Comparison of ENCODE assay signal across 25 cellular contexts in genomic region chr2:238865744-238866355, GRCh38. TPM values are rescaled to one million over a fixed set of nuclear protein-coding genes. Genes with fewer than 3 reads are reported as not detected.
A peak's percentile ranks its signal among the peaks of the same experiment; 100 is the strongest.
DNase-seq lines count a peak whose midpoint lies in the region; ATAC-seq, FAIRE-seq and TF ChIP-seq lines count a peak whose summit lies in the region.
"Had no signal": no experiment of that assay in that cellular context is flagged by ENCODE, and none has a peak within 500 bp of the region (broad histone marks: within the 10 kb centered on the region; RNA-seq: fewer than 3 reads in every experiment).

No MANE protein-coding gene starts in this region.

- TF ChIP-seq RAD21 in A549 (conservative IDR thresholded peaks at IDR 0.05 in 1 of 2, IDR thresholded peaks at IDR 0.05 in 1 of 2) (no peak), IMR-90 (IDR thresholded peaks at IDR 0.05; ENCODE audit: low read length) (no peak)

- BruUV-seq in IMR-90 (replicated peaks; lab: Mats Ljungman, UMichigan), result no TSS peak

- peak overlapping the region; percentile 88 for H2AK5ac ChIP-seq in IMR-90 (ENCODE audit: low read depth, low read length)

- H4K8ac ChIP-seq in IMR-90 (ENCODE audit: low read depth in 2 of 2, low read length in 2 of 2), result peak overlapping the region; percentile 86 to 90; a peak in 3 of 4 replicates

- no peak for DNase-seq in A549 (ENCODE audit: low read depth in 1 of 2, low spot score in 1 of 2)
- no peak for DNase-seq in IMR-90
- no peak for DNase-seq in fibroblast of lung (ENCODE audit: low read depth in 2 of 2)
- DNase-seq in spleen, result peak; percentile 51
- no peak for DNase-seq in SKM-1 treated with dmso at 0.1 percent for 144 hours (lab: John Stamatoyannopoulos, UW; ENCODE audit: unreplicated experiment)
- DNase-seq in GM13977 (ENCODE audit: low spot score), result no peak
- DNase-seq: activated CD4-positive, alpha-beta T cell treated with anti-CD3 and anti-CD28 coated beads, Interleukin-2, amount 50 U/mL, for 48 hours; activated CD4-positive, CD25-positive, alpha-beta regulatory T cell treated with anti-CD3 and anti-CD28 coated beads, Interleukin-2, amount 50 U/mL, for 72 hours; activated naive CD4-positive, alpha-beta T cell treated with anti-CD3 and anti-CD28 coated beads for 36 hours; brain microvascular endothelial cell; CD8-positive, alpha-beta memory T cell; DMS 273 treated with DMSO at 0.1 percent for 48 hours; EL; Karpas-422; left ventricle myocardium superior; NCI-H1417 treated with DMSO at 0.1 percent for 48 hours; NCI-H2029 treated with DMSO at 0.1 percent for 48 hours; OCI-M1 had no signal

- H3K9me1 ChIP-seq in IMR-90 (ENCODE audit: insufficient read depth, low read length), result peaks cover 50% of the 10 kb centered on the region

- dilution Hi-C loops in IMR-90 (cut with HindIII; ENCODE audit: low sequenced_read_pairs, unreplicated experiment), result no loop called here

- CTCF ChIA-PET in A549 (lab: Yijun Ruan, JAX) (interaction anchor here (0.7 to 1.1 kb wide), 2 partner anchors 12 to 55 kb away, joined by 3 to 4 read pairs; no protein-coding TSS in a partner anchor), IMR-90 (lab: Yijun Ruan, JAX) (no interaction called here)

- ATAC-seq in A549 (no peak), IMR-90 (ENCODE audit: low read depth) (no peak), HG02885 (IDR thresholded peaks at IDR 0.05; ENCODE audit: poor library complexity, unreplicated experiment) (no peak), GM19463 (IDR thresholded peaks at IDR 0.05; ENCODE audit: unreplicated experiment) (no peak)
- ATAC-seq: left ventricle myocardium superior; Right ventricle myocardium inferior; stimulated activated effector memory CD8-positive, alpha-beta T cell treated with anti-CD3 and anti-CD28 coated beads, Interleukin-12 subunit alpha, Interleukin-12 subunit beta, amount 100 ng/mL, for 72 hours had no signal

- TF ChIP-seq POLR2A in A549 (IDR thresholded peaks at IDR 0.05; ENCODE audit: low read length) (no peak), IMR-90 (IDR thresholded peaks at IDR 0.05; ENCODE audit: low read depth, low read length) (no peak), spleen (IDR thresholded peaks at IDR 0.05) (no peak)

- no peak overlapping the region for H3K4me3 ChIP-seq in A549
- no peak overlapping the region for H3K4me3 ChIP-seq in IMR-90 (ENCODE audit: insufficient read depth, low read depth, low read length)
- no peak overlapping the region for H3K4me3 ChIP-seq in fibroblast of lung (replicated peaks in 1 of 4; ENCODE audit: control extremely low read depth in 1 of 4, insufficient read depth in 1 of 4, low read depth in 3 of 4, low read length in 4 of 4)
- no peak overlapping the region for H3K4me3 ChIP-seq in spleen

- FAIRE-seq in A549 (lab: Jason Lieb, UNC), result no peak
- FAIRE-seq: H54, islet of Langerhans had no signal

- peaks cover 67% of the 10 kb centered on the region for H3K79me2 ChIP-seq in fibroblast of lung (ENCODE audit: control insufficient read depth, insufficient read depth, low read length)

- H3K79me1 ChIP-seq in IMR-90 (ENCODE audit: low read depth in 1 of 2, low read length in 2 of 2), result peaks cover 43 to 78% of the 10 kb centered on the region in 2 experiments

- peak overlapping the region; percentile 44 for H3K23ac ChIP-seq in IMR-90 (ENCODE audit: low read depth, low read length)

- H3K18ac ChIP-seq in IMR-90 (ENCODE audit: low read depth, low read length), result peak overlapping the region; percentile 55; the same call in 1 of the 2 replicates

- 97% methylated on average over 15 of the region's 15 CpGs for WGBS in A549 (ENCODE audit: missing lambda C conversion rate)
- WGBS in IMR-90 (ENCODE audit: extremely low coverage in 2 of 2, insufficient read length in 1 of 2), 2 experiments, result 100% methylated on average over 10 of the region's 15 CpGs; no CpG with 5 or more reads in 1 of the 2 experiments
- WGBS in spleen, 5 donors, result 86 to 94% (median 90%) methylated on average over 15 of the region's 15 CpGs

- H2AFZ ChIP-seq in IMR-90 (replicated peaks; ENCODE audit: low read length, poor library complexity) (no peak overlapping the region), fibroblast of lung (ENCODE audit: low read length) (no peak overlapping the region)

- H2BK15ac ChIP-seq in IMR-90 (ENCODE audit: low read depth, low read length), result peak overlapping the region; percentile 99

- H3K27me3 ChIP-seq in IMR-90 (ENCODE audit: control insufficient read depth, insufficient read depth, low read length) (no peaks in the 10 kb centered on the region), fibroblast of lung (ENCODE audit: control insufficient read depth, insufficient read depth, low read length) (no peaks in the 10 kb centered on the region), spleen (replicated peaks in 1 of 7) (peaks cover 0 to 40% (median 0%) of the 10 kb centered on the region in 7 donors)
- H3K27me3 ChIP-seq: brain microvascular endothelial cell had no signal

- peak overlapping the region; percentile 22; the same call in 1 of the 2 replicates for H4K5ac ChIP-seq in IMR-90 (ENCODE audit: low read depth, low read length)

- H3K56ac ChIP-seq in IMR-90 (ENCODE audit: extremely low read depth, insufficient read depth, low read length), result no peak overlapping the region

- TF ChIP-seq CTCF in A549 (IDR thresholded peaks at IDR 0.05), result no peak
- TF ChIP-seq CTCF in IMR-90 (conservative IDR thresholded peaks at IDR 0.05; ENCODE audit: low read depth, low read length), result no peak
- no peak for TF ChIP-seq CTCF in fibroblast of lung (conservative IDR thresholded peaks at IDR 0.05 in 1 of 2, IDR thresholded peaks at IDR 0.05 in 1 of 2; ENCODE audit: low read depth in 1 of 2, low read length in 2 of 2)
- no peak for TF ChIP-seq CTCF in spleen (IDR thresholded peaks at IDR 0.05 in 8 of 11, conservative IDR thresholded peaks at IDR 0.05 in 3 of 11)
- no peak for TF ChIP-seq CTCF in GM13977 (IDR thresholded peaks at IDR 0.05; ENCODE audit: extremely low read depth, insufficient read depth, missing control alignments)

- peak overlapping the region; percentile 98 for H2BK120ac ChIP-seq in IMR-90 (ENCODE audit: low read depth, low read length)

- H3K4me1 ChIP-seq in A549, result peaks cover 75% of the 10 kb centered on the region
- H3K4me1 ChIP-seq in IMR-90 (ENCODE audit: control insufficient read depth, insufficient read depth, low read length), result peaks cover 53% of the 10 kb centered on the region
- peaks cover 51% of the 10 kb centered on the region for H3K4me1 ChIP-seq in fibroblast of lung (ENCODE audit: control insufficient read depth, extremely low read depth, insufficient read depth, low read length)
- peaks cover 0 to 7% (median 0%) of the 10 kb centered on the region in 6 donors for H3K4me1 ChIP-seq in spleen

- H3K4me2 ChIP-seq in A549 (peak overlapping the region; percentile 100), IMR-90 (ENCODE audit: low read depth, low read length) (no peak overlapping the region), fibroblast of lung (ENCODE audit: extremely low read depth, insufficient read depth, low read length) (no peak overlapping the region)

- H3K9ac ChIP-seq in IMR-90 (ENCODE audit: low read depth, low read length) (no peak overlapping the region), fibroblast of lung (ENCODE audit: insufficient read depth, low read length) (no peak overlapping the region)

- in situ Hi-C loops in IMR-90 (cut with MboI; ENCODE audit: low sequenced_read_pairs), result no loop called here
- in situ Hi-C loops in GM13977 (cut with MboI; ENCODE audit: low pct_unique_long_range_greater_than_20kb, low sequenced_read_pairs, unreplicated experiment), result no loop called here

- H2BK5ac ChIP-seq in IMR-90 (ENCODE audit: low read depth, low read length, poor library complexity, severe bottlenecking), result peak overlapping the region; percentile 67

- no peaks in the 10 kb centered on the region for H3K9me3 ChIP-seq in A549
- H3K9me3 ChIP-seq in IMR-90 (ENCODE audit: control insufficient read depth, insufficient read depth, low read length), result no peaks in the 10 kb centered on the region
- H3K9me3 ChIP-seq in fibroblast of lung (ENCODE audit: control insufficient read depth, insufficient read depth, low read depth, low read length), result no peaks in the 10 kb centered on the region
- no peaks in the 10 kb centered on the region for H3K9me3 ChIP-seq in spleen

- H4K91ac ChIP-seq in IMR-90 (ENCODE audit: insufficient read depth, low read depth, low read length), result peak overlapping the region; percentile 99

- POLR2A ChIA-PET in A549 (lab: Yijun Ruan, JAX), result interaction anchor here (1.6 kb wide), 1 partner anchor 18 kb away, joined by 10 read pairs; the partner anchor contains the start of gene TWIST2
- POLR2A ChIA-PET in IMR-90 (lab: Charles Lee; ENCODE audit: unreplicated experiment), result no interaction called here

- H2BK20ac ChIP-seq in IMR-90 (ENCODE audit: low read depth, low read length), result peak overlapping the region; percentile 97

- H4K20me1 ChIP-seq in IMR-90 (ENCODE audit: insufficient read depth, low read length) (no peaks in the 10 kb centered on the region), fibroblast of lung (ENCODE audit: control insufficient read depth, extremely low read depth, insufficient read depth, low read length) (no peaks in the 10 kb centered on the region)

- no peak for TF ChIP-seq EP300 in A549 (IDR thresholded peaks at IDR 0.05)

- intact Hi-C loops in IMR-90 (cut with micrococcal nuclease) (no loop called here), spleen (cut with DNase I; ENCODE audit: low total_unique reads) (no loop called here)

- peak overlapping the region; percentile 95 for H3K4ac ChIP-seq in IMR-90 (ENCODE audit: low read depth, low read length)

- H2AK9ac ChIP-seq in IMR-90 (replicated peaks; ENCODE audit: low read depth, low read length, poor library complexity), result peak overlapping the region; percentile 98

- peak overlapping the region; percentile 100; a peak in 5 of 6 replicates for H3K27ac ChIP-seq in A549
- H3K27ac ChIP-seq in IMR-90 (ENCODE audit: insufficient read depth, low read length), result peak overlapping the region; percentile 94; the same call in 1 of the 2 replicates
- peak overlapping the region; percentile 76 for H3K27ac ChIP-seq in fibroblast of lung (ENCODE audit: insufficient read depth, low read length)
- no peak overlapping the region for H3K27ac ChIP-seq in spleen
- H3K27ac ChIP-seq: brain microvascular endothelial cell had no signal

- H3K36me3 ChIP-seq in IMR-90 (ENCODE audit: control insufficient read depth, insufficient read depth, low read length) (peaks cover 4% of the 10 kb centered on the region; the same call in 1 of the 2 replicates), fibroblast of lung (ENCODE audit: control insufficient read depth, insufficient read depth, low read length) (peaks cover 7% of the 10 kb centered on the region), spleen (no peaks in the 10 kb centered on the region)
- H3K36me3 ChIP-seq: brain microvascular endothelial cell had no signal

- peak overlapping the region; percentile 66 for H3K14ac ChIP-seq in IMR-90 (replicated peaks; ENCODE audit: low read depth, low read length)

RNA-seq across cellular contexts. Expression of gene TWIST2, which starts 18.0 kb away (rescaled TPM):
- polyA plus RNA-seq in A549 (2011; rRNA removed), result 5.4 and 8.2 TPM in 2 replicates
- polyA plus RNA-seq in A549 (2012; cell fraction: cytosol; rRNA removed), result 22.0 and 31.0 TPM in 2 replicates
- polyA plus RNA-seq in A549 (2012; cell fraction: nucleus; rRNA removed), result 19.3 and 23.2 TPM in 2 replicates
- polyA plus RNA-seq in A549 (2017; fragmentation: RNase III; extraction: RNeasy Plus Mini Kit Qiagen cat#74134 plus additional on column Dnase treatment), result 6.0 to 8.7 TPM (median 7.1 TPM) in 3 replicates
- 3.6 and 6.2 TPM in 2 replicates for polyA minus RNA-seq in A549 (2011; rRNA and poly(A)+ RNA removed)
- total RNA-seq in IMR-90 (2012; rRNA removed), result 9.3 and 14.7 TPM in 2 replicates
- 33.6 and 40.0 TPM in 2 replicates for polyA plus RNA-seq in IMR-90 (2012; rRNA removed)
- polyA plus RNA-seq in IMR-90 (2012; cell fraction: cytosol; rRNA removed), result 27.9 and 76.1 TPM in 2 replicates
- polyA plus RNA-seq in IMR-90 (2012; cell fraction: nucleus; rRNA removed; ENCODE audit: low replicate concordance), result 18.9 and 35.7 TPM in 2 replicates
- 36.0 and 118 TPM in 2 replicates for total RNA-seq in fibroblast of lung
- polyA plus RNA-seq in fibroblast of lung, result 85.2 and 97.7 TPM in 2 replicates
- 83.8 and 115 TPM in 2 replicates for polyA plus RNA-seq in fibroblast of lung (2012)
- polyA minus RNA-seq in fibroblast of lung (ENCODE audit: low replicate concordance), result 24.2 and 33.9 TPM in 2 replicates
- 1 to 10 TPM; 2.1 to 9.0 (median 2.6) TPM for total RNA-seq in spleen
- 1 to 10 TPM; 1.7 to 2.4 (median 2.1) TPM for polyA plus RNA-seq in spleen
- total RNA-seq: activated naive CD4-positive, alpha-beta T cell treated with anti-CD3 and anti-CD28 coated beads for 36 hours; B cell; CD8-positive, alpha-beta memory T cell had no signal
- polyA plus RNA-seq: CD8-positive, alpha-beta memory T cell had no signal

Comparison
In these comparisons a context has a peak if more than half of its experiments do, and no peak if none do; other contexts are left out.
1. H3K27ac ChIP-seq: peak in A549 (2 of 2), IMR-90 (single experiment) and fibroblast of lung (single experiment); none in spleen (0 of 8).